ENCODE assay signal across 1 cellular context in genomic region chr9:127144670-127145458, GRCh38.
TF ChIP-seq lines count a peak whose summit lies in the region.

No MANE protein-coding gene starts in this region.

TF ChIP-seq in HCT116, 20 proteins besides CTCF, POLR2A, EP300 and RAD21 (continued from another document):
- TF ChIP-seq, protein P1, sequence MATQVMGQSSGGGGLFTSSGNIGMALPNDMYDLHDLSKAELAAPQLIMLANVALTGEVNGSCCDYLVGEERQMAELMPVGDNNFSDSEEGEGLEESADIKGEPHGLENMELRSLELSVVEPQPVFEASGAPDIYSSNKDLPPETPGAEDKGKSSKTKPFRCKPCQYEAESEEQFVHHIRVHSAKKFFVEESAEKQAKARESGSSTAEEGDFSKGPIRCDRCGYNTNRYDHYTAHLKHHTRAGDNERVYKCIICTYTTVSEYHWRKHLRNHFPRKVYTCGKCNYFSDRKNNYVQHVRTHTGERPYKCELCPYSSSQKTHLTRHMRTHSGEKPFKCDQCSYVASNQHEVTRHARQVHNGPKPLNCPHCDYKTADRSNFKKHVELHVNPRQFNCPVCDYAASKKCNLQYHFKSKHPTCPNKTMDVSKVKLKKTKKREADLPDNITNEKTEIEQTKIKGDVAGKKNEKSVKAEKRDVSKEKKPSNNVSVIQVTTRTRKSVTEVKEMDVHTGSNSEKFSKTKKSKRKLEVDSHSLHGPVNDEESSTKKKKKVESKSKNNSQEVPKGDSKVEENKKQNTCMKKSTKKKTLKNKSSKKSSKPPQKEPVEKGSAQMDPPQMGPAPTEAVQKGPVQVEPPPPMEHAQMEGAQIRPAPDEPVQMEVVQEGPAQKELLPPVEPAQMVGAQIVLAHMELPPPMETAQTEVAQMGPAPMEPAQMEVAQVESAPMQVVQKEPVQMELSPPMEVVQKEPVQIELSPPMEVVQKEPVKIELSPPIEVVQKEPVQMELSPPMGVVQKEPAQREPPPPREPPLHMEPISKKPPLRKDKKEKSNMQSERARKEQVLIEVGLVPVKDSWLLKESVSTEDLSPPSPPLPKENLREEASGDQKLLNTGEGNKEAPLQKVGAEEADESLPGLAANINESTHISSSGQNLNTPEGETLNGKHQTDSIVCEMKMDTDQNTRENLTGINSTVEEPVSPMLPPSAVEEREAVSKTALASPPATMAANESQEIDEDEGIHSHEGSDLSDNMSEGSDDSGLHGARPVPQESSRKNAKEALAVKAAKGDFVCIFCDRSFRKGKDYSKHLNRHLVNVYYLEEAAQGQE (IDR thresholded peaks at IDR 0.05; ENCODE audit: low read depth), result no peak
- TF ChIP-seq EZH2 (IDR thresholded peaks at IDR 0.05), result no peak
- TF ChIP-seq ELF1 (IDR thresholded peaks at IDR 0.05; ENCODE audit: borderline replicate concordance, low read depth), result no peak
- TF ChIP-seq SRF (IDR thresholded peaks at IDR 0.05; ENCODE audit: low read depth), result no peak
- no peak for TF ChIP-seq EZH2phosphoT487 (IDR thresholded peaks at IDR 0.05; ENCODE audit: borderline replicate concordance)
- no peak for TF ChIP-seq JUND (IDR thresholded peaks at IDR 0.05)
- TF ChIP-seq CEBPB (IDR thresholded peaks at IDR 0.05; ENCODE audit: low read depth), result no peak
- no peak for TF ChIP-seq ZNF274 (IDR thresholded peaks at IDR 0.05; ENCODE audit: low read depth, low read length)
- TF ChIP-seq ZFX (IDR thresholded peaks at IDR 0.05), result no peak
- TF ChIP-seq ZBTB33 (IDR thresholded peaks at IDR 0.05; ENCODE audit: extremely low read depth, insufficient replicate concordance, low read length), result no peak
